1 cellular context compared by ENCODE assay signal in the genomic region with DNA sequence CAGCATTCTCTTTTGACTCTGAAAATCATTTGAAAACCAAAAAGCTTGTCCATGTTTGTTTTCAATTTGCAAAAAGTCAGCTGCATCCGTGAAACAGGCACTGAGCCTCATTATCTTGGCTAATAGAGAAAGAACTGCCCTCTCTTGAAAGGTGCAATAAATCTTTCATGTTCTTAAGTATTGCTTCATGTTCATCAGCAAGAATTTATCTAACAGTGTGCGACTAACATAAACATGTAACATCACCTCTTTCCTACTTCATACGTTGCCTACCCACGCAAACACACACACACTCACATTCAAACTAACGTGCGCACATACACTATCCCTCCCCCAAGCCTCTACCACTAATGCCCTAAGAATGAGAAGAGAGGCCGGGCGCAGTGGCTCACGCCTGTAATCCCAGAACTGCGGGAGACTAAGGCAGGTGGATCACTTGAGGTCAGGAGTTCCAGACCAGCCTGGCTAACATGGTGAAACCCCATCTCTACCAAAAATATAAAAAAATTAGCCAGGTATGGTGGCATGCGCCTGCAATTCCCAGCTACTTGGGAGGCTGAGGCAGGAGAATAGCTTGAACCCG.
TF ChIP-seq lines count a peak whose summit lies in the region.

No MANE protein-coding gene starts in this region.

TF ChIP-seq in SK-N-SH, 30 proteins besides CTCF, POLR2A, EP300 and RAD21 (continued from another document):
- TF ChIP-seq NFIC (IDR thresholded peaks at IDR 0.05; ENCODE audit: borderline replicate concordance) (no peak), GABPA (IDR thresholded peaks at IDR 0.05; ENCODE audit: low read depth) (no peak)
